In genomic region chr18:11224166-11224565, GRCh38 we compare ENCODE assay signal across 35 cellular contexts.
"Had no signal": no experiment of that assay in that cellular context is flagged by ENCODE, and none has a peak within 500 bp of the region (broad histone marks: within the 10 kb centered on the region; RNA-seq: fewer than 3 reads in every experiment).

No MANE protein-coding gene starts in this region.

- H3K27ac Mint-ChIP-seq: activated CD4-positive, alpha-beta T cell treated with anti-CD3 and anti-CD28 coated beads for 36 hours; activated CD4-positive, alpha-beta T cell treated with anti-CD3 and anti-CD28 coated beads, Interleukin-2, amount 10 ng/mL, durations not matched to agents 7 days and 5 days; activated naive CD4-positive, alpha-beta T cell treated with anti-CD3 and anti-CD28 coated beads for 36 hours; activated naive CD4-positive, alpha-beta T cell treated with anti-CD3 and anti-CD28 coated beads, Interleukin-2, amount 50 U/mL, for 72 hours; activated T-helper 1 cell treated with anti-CD3 and anti-CD28 coated beads, Interleukin-12 subunit alpha, Interleukin-12 subunit beta, Interleukin-2, Interleukin-4 antibody, amounts not matched to agents 30 ng/mL and 10 ng/mL and 1 ng/mL, durations not matched to agents 14 hours and 24 hours and 36 hours; brain; T-helper 1 cell treated with Interleukin-12 subunit alpha and Interleukin-12 subunit beta and Interleukin-4 antibody, amounts not matched to agents 30 μg/mL and 1 μg/mL, for 36 hours; T-helper 2 cell treated with Interferon-gamma antibody and Interleukin-4, amounts not matched to agents 5 μg/mL and 100 μg/mL, for 36 hours had no signal

- H3K4me3 ChIP-seq: adrenal gland, Peyer's patch, SJSA1 had no signal

- H3K9me3 ChIP-seq: adrenal gland, Peyer's patch, SJSA1, SK-N-SH had no signal

- H3K4me3 Mint-ChIP-seq: activated CD4-positive, alpha-beta T cell treated with anti-CD3 and anti-CD28 coated beads for 36 hours; activated CD4-positive, alpha-beta T cell treated with anti-CD3 and anti-CD28 coated beads, Interleukin-2, amount 10 ng/mL, durations not matched to agents 7 days and 5 days; activated naive CD4-positive, alpha-beta T cell treated with anti-CD3 and anti-CD28 coated beads for 36 hours; activated T-cell treated with anti-CD3 and anti-CD28 coated beads, Interleukin-2, amount 50 U/mL, for 4 hours; activated T-helper 1 cell treated with anti-CD3 and anti-CD28 coated beads, Interleukin-12 subunit alpha, Interleukin-12 subunit beta, Interleukin-2, Interleukin-4 antibody, amounts not matched to agents 30 ng/mL and 10 ng/mL and 1 ng/mL, durations not matched to agents 14 hours and 24 hours and 36 hours; brain; T-helper 1 cell treated with Interleukin-12 subunit alpha and Interleukin-12 subunit beta and Interleukin-4 antibody, amounts not matched to agents 30 μg/mL and 1 μg/mL, for 36 hours; T-helper 2 cell treated with Interferon-gamma antibody and Interleukin-4, amounts not matched to agents 5 μg/mL and 100 μg/mL, for 36 hours had no signal

- H3K4me1 Mint-ChIP-seq: activated CD4-positive, alpha-beta T cell treated with anti-CD3 and anti-CD28 coated beads for 36 hours; activated CD4-positive, alpha-beta T cell treated with anti-CD3 and anti-CD28 coated beads, Interleukin-2, amount 10 ng/mL, durations not matched to agents 7 days and 5 days; brain had no signal

- H3K4me2 ChIP-seq: KMS-11, SK-N-SH had no signal

- H3K27me3 Mint-ChIP-seq: activated CD4-positive, alpha-beta T cell treated with anti-CD3 and anti-CD28 coated beads for 36 hours had no signal

- H3K4me1 ChIP-seq: adrenal gland, Peyer's patch, SJSA1 had no signal

- H3K36me3 ChIP-seq: adrenal gland, Peyer's patch, SJSA1 had no signal

- H3K27me3 ChIP-seq: adrenal gland, Peyer's patch had no signal

- ATAC-seq: activated CD4-positive, alpha-beta T cell treated with anti-CD3 and anti-CD28 coated beads for 36 hours; activated naive CD4-positive, alpha-beta T cell treated with anti-CD3 and anti-CD28 coated beads, Interleukin-2, amount 50 U/mL, for 72 hours; activated T-cell treated with anti-CD3 and anti-CD28 coated beads, Interleukin-2, amount 50 U/mL, for 4 hours; PC-3 had no signal

- H3K36me3 Mint-ChIP-seq: activated naive CD4-positive, alpha-beta T cell treated with anti-CD3 and anti-CD28 coated beads, Interleukin-2, amount 50 U/mL, for 72 hours; brain had no signal

- H3K9ac ChIP-seq: KMS-11, SK-N-SH had no signal

- H3K27ac ChIP-seq: adrenal gland, KMS-11, Peyer's patch, SJSA1 had no signal

- H3K9me3 Mint-ChIP-seq: activated CD4-positive, alpha-beta T cell treated with anti-CD3 and anti-CD28 coated beads, Interleukin-2, amount 10 ng/mL, durations not matched to agents 7 days and 5 days; activated T-cell treated with anti-CD3 and anti-CD28 coated beads, Interleukin-2, amount 50 U/mL, for 4 hours; activated T-helper 1 cell treated with anti-CD3 and anti-CD28 coated beads, Interleukin-12 subunit alpha, Interleukin-12 subunit beta, Interleukin-2, Interleukin-4 antibody, amounts not matched to agents 30 ng/mL and 10 ng/mL and 1 ng/mL, durations not matched to agents 14 hours and 24 hours and 36 hours; T-helper 2 cell treated with Interferon-gamma antibody and Interleukin-4, amounts not matched to agents 5 μg/mL and 100 μg/mL, for 36 hours had no signal

- DNase-seq: activated CD4-positive, alpha-beta T cell treated with anti-CD3 and anti-CD28 coated beads for 36 hours; activated CD4-positive, alpha-beta T cell treated with anti-CD3 and anti-CD28 coated beads, Interleukin-2, amount 10 ng/mL, durations not matched to agents 7 days and 5 days; activated CD4-positive, alpha-beta T cell treated with anti-CD3 and anti-CD28 coated beads, Interleukin-2, amount 50 U/mL, for 48 hours; activated CD8-positive, alpha-beta memory T cell treated with anti-CD3 and anti-CD28 coated beads, Interleukin-2, amount 50 U/mL, for 4 hours; activated gamma-delta T cell treated with Interleukin-2 at 50 U/mL for 16 hours; activated naive CD4-positive, alpha-beta T cell treated with anti-CD3 and anti-CD28 coated beads for 36 hours; activated T-cell treated with anti-CD3 and anti-CD28 coated beads for 4 hours; activated T-cell treated with anti-CD3 and anti-CD28 coated beads, Interleukin-2, amount 50 U/mL, for 4 hours; adrenal gland; anterior cingulate cortex; caudate nucleus; MM.1S; MV-4-11; NCI-H1092; NCI-H1436 treated with DMSO at 0.1 percent for 48 hours; NCI-H1694 treated with DMSO at 0.1 percent for 48 hours; NCI-H2029; NCI-H2171 treated with DMSO at 0.1 percent for 48 hours; NCI-H446; NCI-H510A treated with DMSO at 0.1 percent for 48 hours; NCI-H526 treated with DMSO at 0.1 percent for 48 hours; NCI-H82; NK-92 treated with Interleukin-12 subunit alpha and Interleukin-12 subunit beta, amount 100 ng/mL, for 24 hours; PC-3; Peyer's patch; RPMI8226; SHP77 treated with DMSO at 0.1 percent for 48 hours; SK-N-SH had no signal
